1 cellular context compared by ENCODE assay signal in the genomic region with DNA sequence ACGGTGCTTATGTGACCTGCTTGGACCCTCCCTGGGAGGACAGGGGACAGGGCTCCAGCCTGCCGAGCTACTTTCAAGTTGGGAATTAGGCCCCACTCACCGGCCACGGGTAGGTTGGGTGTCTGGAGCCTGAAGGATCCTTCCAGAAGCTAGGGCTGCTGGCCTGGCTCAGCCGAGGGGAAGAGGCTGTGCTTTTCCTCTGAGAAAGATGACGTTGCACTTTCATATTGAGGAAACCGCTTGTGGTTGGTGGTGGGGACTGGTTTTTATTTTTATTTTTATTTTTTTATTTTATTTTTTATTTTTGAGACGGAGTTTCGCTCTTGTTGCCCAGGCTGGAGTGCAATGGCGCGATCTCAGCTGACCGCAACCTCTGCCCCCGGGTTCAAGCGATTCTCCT.
TF ChIP-seq lines count a peak whose summit lies in the region.

A gene with protein sequence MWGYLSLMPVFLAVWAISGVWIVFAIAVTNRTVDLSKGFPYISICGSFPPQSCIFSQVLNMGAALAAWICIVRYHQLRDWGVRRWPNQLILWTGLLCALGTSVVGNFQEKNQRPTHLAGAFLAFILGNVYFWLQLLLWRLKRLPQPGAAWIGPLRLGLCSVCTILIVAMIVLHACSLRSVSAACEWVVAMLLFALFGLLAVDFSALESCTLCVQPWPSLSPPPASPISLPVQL (minus strand): TSS at position 170 of the 400 bp plus-strand sequence. CDS start 4,305 bp downstream, outside the sequence.

TF ChIP-seq in GM23338, 12 proteins besides CTCF, POLR2A, EP300 and RAD21 (continued from another document):
- TF ChIP-seq, protein P1, sequence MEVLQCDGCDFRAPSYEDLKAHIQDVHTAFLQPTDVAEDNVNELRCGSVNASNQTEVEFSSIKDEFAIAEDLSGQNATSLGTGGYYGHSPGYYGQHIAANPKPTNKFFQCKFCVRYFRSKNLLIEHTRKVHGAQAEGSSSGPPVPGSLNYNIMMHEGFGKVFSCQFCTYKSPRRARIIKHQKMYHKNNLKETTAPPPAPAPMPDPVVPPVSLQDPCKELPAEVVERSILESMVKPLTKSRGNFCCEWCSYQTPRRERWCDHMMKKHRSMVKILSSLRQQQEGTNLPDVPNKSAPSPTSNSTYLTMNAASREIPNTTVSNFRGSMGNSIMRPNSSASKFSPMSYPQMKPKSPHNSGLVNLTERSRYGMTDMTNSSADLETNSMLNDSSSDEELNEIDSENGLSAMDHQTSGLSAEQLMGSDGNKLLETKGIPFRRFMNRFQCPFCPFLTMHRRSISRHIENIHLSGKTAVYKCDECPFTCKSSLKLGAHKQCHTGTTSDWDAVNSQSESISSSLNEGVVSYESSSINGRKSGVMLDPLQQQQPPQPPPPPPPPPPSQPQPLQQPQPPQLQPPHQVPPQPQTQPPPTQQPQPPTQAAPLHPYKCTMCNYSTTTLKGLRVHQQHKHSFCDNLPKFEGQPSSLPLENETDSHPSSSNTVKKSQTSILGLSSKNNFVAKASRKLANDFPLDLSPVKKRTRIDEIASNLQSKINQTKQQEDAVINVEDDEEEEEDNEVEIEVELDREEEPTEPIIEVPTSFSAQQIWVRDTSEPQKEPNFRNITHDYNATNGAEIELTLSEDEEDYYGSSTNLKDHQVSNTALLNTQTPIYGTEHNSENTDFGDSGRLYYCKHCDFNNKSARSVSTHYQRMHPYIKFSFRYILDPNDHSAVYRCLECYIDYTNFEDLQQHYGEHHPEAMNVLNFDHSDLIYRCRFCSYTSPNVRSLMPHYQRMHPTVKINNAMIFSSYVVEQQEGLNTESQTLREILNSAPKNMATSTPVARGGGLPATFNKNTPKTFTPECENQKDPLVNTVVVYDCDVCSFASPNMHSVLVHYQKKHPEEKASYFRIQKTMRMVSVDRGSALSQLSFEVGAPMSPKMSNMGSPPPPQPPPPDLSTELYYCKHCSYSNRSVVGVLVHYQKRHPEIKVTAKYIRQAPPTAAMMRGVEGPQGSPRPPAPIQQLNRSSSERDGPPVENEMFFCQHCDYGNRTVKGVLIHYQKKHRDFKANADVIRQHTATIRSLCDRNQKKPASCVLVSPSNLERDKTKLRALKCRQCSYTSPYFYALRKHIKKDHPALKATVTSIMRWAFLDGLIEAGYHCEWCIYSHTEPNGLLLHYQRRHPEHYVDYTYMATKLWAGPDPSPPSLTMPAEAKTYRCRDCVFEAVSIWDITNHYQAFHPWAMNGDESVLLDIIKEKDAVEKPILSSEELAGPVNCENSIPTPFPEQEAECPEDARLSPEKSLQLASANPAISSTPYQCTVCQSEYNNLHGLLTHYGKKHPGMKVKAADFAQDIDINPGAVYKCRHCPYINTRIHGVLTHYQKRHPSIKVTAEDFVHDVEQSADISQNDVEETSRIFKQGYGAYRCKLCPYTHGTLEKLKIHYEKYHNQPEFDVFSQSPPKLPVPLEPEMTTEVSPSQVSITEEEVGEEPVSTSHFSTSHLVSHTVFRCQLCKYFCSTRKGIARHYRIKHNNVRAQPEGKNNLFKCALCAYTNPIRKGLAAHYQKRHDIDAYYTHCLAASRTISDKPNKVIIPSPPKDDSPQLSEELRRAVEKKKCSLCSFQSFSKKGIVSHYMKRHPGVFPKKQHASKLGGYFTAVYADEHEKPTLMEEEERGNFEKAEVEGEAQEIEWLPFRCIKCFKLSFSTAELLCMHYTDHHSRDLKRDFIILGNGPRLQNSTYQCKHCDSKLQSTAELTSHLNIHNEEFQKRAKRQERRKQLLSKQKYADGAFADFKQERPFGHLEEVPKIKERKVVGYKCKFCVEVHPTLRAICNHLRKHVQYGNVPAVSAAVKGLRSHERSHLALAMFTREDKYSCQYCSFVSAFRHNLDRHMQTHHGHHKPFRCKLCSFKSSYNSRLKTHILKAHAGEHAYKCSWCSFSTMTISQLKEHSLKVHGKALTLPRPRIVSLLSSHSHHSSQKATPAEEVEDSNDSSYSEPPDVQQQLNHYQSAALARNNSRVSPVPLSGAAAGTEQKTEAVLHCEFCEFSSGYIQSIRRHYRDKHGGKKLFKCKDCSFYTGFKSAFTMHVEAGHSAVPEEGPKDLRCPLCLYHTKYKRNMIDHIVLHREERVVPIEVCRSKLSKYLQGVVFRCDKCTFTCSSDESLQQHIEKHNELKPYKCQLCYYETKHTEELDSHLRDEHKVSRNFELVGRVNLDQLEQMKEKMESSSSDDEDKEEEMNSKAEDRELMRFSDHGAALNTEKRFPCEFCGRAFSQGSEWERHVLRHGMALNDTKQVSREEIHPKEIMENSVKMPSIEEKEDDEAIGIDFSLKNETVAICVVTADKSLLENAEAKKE (CRISPR knock-in tag; IDR thresholded peaks at IDR 0.05): no peak
- TF ChIP-seq STAT1 (IDR thresholded peaks at IDR 0.05; ENCODE audit: unreplicated experiment) (no peak), JUNB (IDR thresholded peaks at IDR 0.05; ENCODE audit: unreplicated experiment) (no peak), EZH2phosphoT487 (IDR thresholded peaks at IDR 0.05; ENCODE audit: unreplicated experiment) (no peak), ZNF114 (CRISPR knock-in tag; IDR thresholded peaks at IDR 0.05) (no peak)
